ENCODE assay signal across 8 cellular contexts in the genomic region with DNA sequence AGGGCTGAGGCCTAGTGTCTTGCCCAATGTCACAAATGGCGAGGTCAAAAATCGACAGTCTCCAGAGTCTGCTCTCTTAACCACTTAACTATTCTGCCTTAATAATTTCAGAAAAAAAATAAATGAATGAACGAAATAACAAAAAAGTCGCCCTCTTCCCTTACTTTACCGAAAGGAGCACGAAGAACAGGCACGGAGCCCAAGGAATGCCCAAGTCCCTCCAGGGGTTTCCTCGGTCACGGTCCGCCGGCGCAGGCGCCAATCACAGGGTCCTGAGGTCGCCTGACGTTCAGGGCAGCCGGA. TPM values are rescaled to one million over a fixed set of nuclear protein-coding genes. Genes with fewer than 3 reads are reported as not detected.
DNase-seq lines count a peak whose midpoint lies in the region; ATAC-seq and TF ChIP-seq lines count a peak whose summit lies in the region.

No MANE protein-coding gene starts in this region.

- peak; percentile 4 for ATAC-seq in HG02970 (IDR thresholded peaks at IDR 0.05; ENCODE audit: low FRiP score, unreplicated experiment)
- ATAC-seq in activated T-helper 17 cell treated with anti-CD3 and anti-CD28 coated beads, Interleukin-2, amount 50 U/mL, for 72 hours (replicated peaks), result peak; percentile 90
- peak; percentile 5 for ATAC-seq in stimulated activated memory B cell treated with anti-CD40 and anti-IgM and Interleukin-4, amounts not matched to agents 10 μg/mL and 1 μg/mL and 100 μg/mL, for 72 hours

- peaks cover 95% of the 10 kb centered on the region for H3K36me3 Mint-ChIP-seq in activated T-helper 17 cell treated with anti-CD3 and anti-CD28 coated beads, Interleukin-2, amount 50 U/mL, for 72 hours (ENCODE audit: low read depth)
- H3K36me3 Mint-ChIP-seq in stimulated activated memory B cell treated with anti-CD40 and anti-IgM and Interleukin-4, amounts not matched to agents 10 μg/mL and 1 μg/mL and 100 μg/mL, for 72 hours, result peaks cover 30% of the 10 kb centered on the region

- DNase-seq in GM06990 (ENCODE audit: extremely low read depth, insufficient read length) (no peak), iPS DF 6.9 (ENCODE audit: low read depth, low spot score) (no peak), middle frontal gyrus (ENCODE audit: extremely low spot score, low spot score) (no peak), COLO829 (ENCODE audit: low spot score) (no peak)
- no peak for DNase-seq in central memory CD4-positive, alpha-beta T cell

- peaks cover 2% of the 10 kb centered on the region for H3K36me3 ChIP-seq in GM06990 (ENCODE audit: control insufficient read depth, insufficient read depth, low read length)
- no peaks in the 10 kb centered on the region for H3K36me3 ChIP-seq in iPS DF 6.9 (ENCODE audit: control insufficient read depth, insufficient read depth, low read length)

- H3K4me3 ChIP-seq in GM06990 (replicated peaks; ENCODE audit: low read depth, low read length) (peak overlapping the region; percentile 94), iPS DF 6.9 (ENCODE audit: low read length) (peak overlapping the region; percentile 72; the same call in 1 of the 2 replicates)

- peaks cover 25% of the 10 kb centered on the region for H3K4me1 Mint-ChIP-seq in activated T-helper 17 cell treated with anti-CD3 and anti-CD28 coated beads, Interleukin-2, amount 50 U/mL, for 72 hours
- peaks cover 65% of the 10 kb centered on the region for H3K4me1 Mint-ChIP-seq in stimulated activated memory B cell treated with anti-CD40 and anti-IgM and Interleukin-4, amounts not matched to agents 10 μg/mL and 1 μg/mL and 100 μg/mL, for 72 hours

- no peaks in the 10 kb centered on the region for H3K27me3 Mint-ChIP-seq in activated T-helper 17 cell treated with anti-CD3 and anti-CD28 coated beads, Interleukin-2, amount 50 U/mL, for 72 hours
- H3K27me3 Mint-ChIP-seq in stimulated activated memory B cell treated with anti-CD40 and anti-IgM and Interleukin-4, amounts not matched to agents 10 μg/mL and 1 μg/mL and 100 μg/mL, for 72 hours, result no peaks in the 10 kb centered on the region

- no CpG with 5 or more reads among the region's 16 CpGs for WGBS in iPS DF 6.9 (ENCODE audit: insufficient coverage, insufficient read length)

- no peaks in the 10 kb centered on the region for H3K4me1 ChIP-seq in iPS DF 6.9 (ENCODE audit: control insufficient read depth, insufficient read depth, low read length)

- H3K27ac Mint-ChIP-seq in activated T-helper 17 cell treated with anti-CD3 and anti-CD28 coated beads, Interleukin-2, amount 50 U/mL, for 72 hours, result peak overlapping the region; percentile 99
- peak overlapping the region; percentile 98 for H3K27ac Mint-ChIP-seq in stimulated activated memory B cell treated with anti-CD40 and anti-IgM and Interleukin-4, amounts not matched to agents 10 μg/mL and 1 μg/mL and 100 μg/mL, for 72 hours

- H3K27ac ChIP-seq in iPS DF 6.9 (ENCODE audit: low read length), result no peak overlapping the region

- peak overlapping the region; percentile 99 for H3K4me3 Mint-ChIP-seq in activated T-helper 17 cell treated with anti-CD3 and anti-CD28 coated beads, Interleukin-2, amount 50 U/mL, for 72 hours
- H3K4me3 Mint-ChIP-seq in stimulated activated memory B cell treated with anti-CD40 and anti-IgM and Interleukin-4, amounts not matched to agents 10 μg/mL and 1 μg/mL and 100 μg/mL, for 72 hours, result peak overlapping the region; percentile 99

- TF ChIP-seq CTCF in GM06990 (IDR thresholded peaks at IDR 0.05; ENCODE audit: insufficient read depth, low read length, poor library complexity, severe bottlenecking), result no peak

- no peaks in the 10 kb centered on the region for H3K9me3 ChIP-seq in iPS DF 6.9 (ENCODE audit: control insufficient read depth, insufficient read depth, low read length)

- no peaks in the 10 kb centered on the region for H3K9me3 Mint-ChIP-seq in activated T-helper 17 cell treated with anti-CD3 and anti-CD28 coated beads, Interleukin-2, amount 50 U/mL, for 72 hours
- H3K9me3 Mint-ChIP-seq in stimulated activated memory B cell treated with anti-CD40 and anti-IgM and Interleukin-4, amounts not matched to agents 10 μg/mL and 1 μg/mL and 100 μg/mL, for 72 hours, result no peaks in the 10 kb centered on the region

- H3K27me3 ChIP-seq in GM06990 (replicated peaks; ENCODE audit: control insufficient read depth, insufficient read depth, low read length), result no peaks in the 10 kb centered on the region
- H3K27me3 ChIP-seq in iPS DF 6.9 (ENCODE audit: control insufficient read depth, insufficient read depth, low read length), result no peaks in the 10 kb centered on the region

RNA-seq across cellular contexts. Expression of a gene that starts 0.3 kb away (rescaled TPM):
- 10 to 100 TPM; 27.7 to 32.7 TPM for total RNA-seq in activated T-helper 17 cell treated with anti-CD3 and anti-CD28 coated beads, Interleukin-2, amount 50 U/mL, for 72 hours

RNA-seq across cellular contexts. Expression of a gene that starts 0.6 kb away (rescaled TPM):
- 10 to 100 TPM; 23.6 to 25.5 TPM for total RNA-seq in activated T-helper 17 cell treated with anti-CD3 and anti-CD28 coated beads, Interleukin-2, amount 50 U/mL, for 72 hours

RNA-seq across cellular contexts. Expression of a gene that starts 34.3 kb away (rescaled TPM):
- 10 to 100 TPM; 38.5 to 55.4 TPM for total RNA-seq in activated T-helper 17 cell treated with anti-CD3 and anti-CD28 coated beads, Interleukin-2, amount 50 U/mL, for 72 hours

RNA-seq across cellular contexts. Expression of a gene that starts 34.3 kb away (rescaled TPM):
- under 1 TPM; 0.26 to 0.45 TPM for total RNA-seq in activated T-helper 17 cell treated with anti-CD3 and anti-CD28 coated beads, Interleukin-2, amount 50 U/mL, for 72 hours

Comparison
In these comparisons a context has a peak if more than half of its experiments do, and no peak if none do; other contexts are left out.
1. ATAC-seq: peak in every context shown above with its lines; median percentile 90 in activated T-helper 17 cell treated with anti-CD3 and anti-CD28 coated beads, Interleukin-2, amount 50 U/mL, for 72 hours; 5 in stimulated activated memory B cell treated with anti-CD40 and anti-IgM and Interleukin-4, amounts not matched to agents 10 μg/mL and 1 μg/mL and 100 μg/mL, for 72 hours; 4 in HG02970.